In the genomic region with DNA sequence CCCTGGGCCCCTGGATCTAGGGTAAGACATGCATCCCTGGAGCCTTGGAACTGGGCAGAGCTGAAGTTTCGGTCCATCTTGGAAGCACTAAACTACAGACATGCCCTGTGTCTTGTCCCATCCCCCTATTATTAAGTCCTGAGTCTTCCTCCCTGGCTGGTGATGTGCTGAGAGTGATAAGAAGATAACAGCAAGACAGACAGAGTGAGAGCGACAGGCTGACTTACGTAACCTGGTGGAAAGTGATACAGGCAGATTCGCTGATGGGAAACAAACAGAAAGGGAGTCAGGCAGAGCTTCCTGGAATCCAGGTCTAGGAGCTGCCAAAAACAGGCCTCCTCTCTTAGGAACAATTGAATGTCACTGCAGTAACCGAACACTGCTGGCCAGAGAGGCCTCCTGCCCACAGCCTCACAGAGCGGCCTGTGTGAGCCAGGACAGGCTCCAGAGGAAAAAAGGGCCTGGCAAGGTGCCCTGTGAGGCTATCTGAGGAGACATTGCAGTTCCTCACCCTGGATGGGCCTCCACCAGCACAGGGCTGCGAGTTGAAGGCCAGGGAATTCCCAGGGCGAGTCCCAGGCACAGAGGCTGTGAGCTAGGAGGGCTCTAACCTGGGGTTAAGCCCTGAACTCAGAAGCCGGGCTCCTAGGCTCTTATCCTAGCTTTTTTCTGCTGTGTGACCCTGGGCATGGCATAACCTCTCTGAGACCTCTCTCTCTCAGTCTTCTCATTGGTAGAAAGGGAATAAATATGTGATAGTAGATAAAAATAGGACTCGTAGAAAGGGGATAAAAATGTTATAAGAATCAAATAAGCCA, we compare ENCODE assay signal across 9 cellular contexts. TPM values are rescaled to one million over a fixed set of nuclear protein-coding genes. Genes with fewer than 3 reads are reported as not detected.
DNase-seq lines count a peak whose midpoint lies in the region; ATAC-seq and TF ChIP-seq lines count a peak whose summit lies in the region.
"Had no signal": no experiment of that assay in that cellular context is flagged by ENCODE, and none has a peak within 500 bp of the region (broad histone marks: within the 10 kb centered on the region; RNA-seq: fewer than 3 reads in every experiment).

No MANE protein-coding gene starts in this region.

- H3K36me3 ChIP-seq in IMR-90 (ENCODE audit: control insufficient read depth, insufficient read depth, low read length): no peaks in the 10 kb centered on the region
- H3K36me3 ChIP-seq in left lung: no peaks in the 10 kb centered on the region

- H2BK20ac ChIP-seq in IMR-90 (ENCODE audit: low read depth, low read length): no peak overlapping the region

- no peaks in the 10 kb centered on the region for H3K79me1 ChIP-seq in IMR-90 (ENCODE audit: low read depth in 1 of 2, low read length in 2 of 2)

- H4K8ac ChIP-seq in IMR-90 (ENCODE audit: low read depth in 2 of 2, low read length in 2 of 2): peak overlapping the region; percentile 19 to 63; a peak in 3 of 4 replicates

- no TSS peak for BruUV-seq in IMR-90 (replicated peaks; lab: Mats Ljungman, UMichigan)

- H3K4ac ChIP-seq in IMR-90 (ENCODE audit: low read depth, low read length): no peak overlapping the region

- H3K27ac ChIP-seq in IMR-90 (ENCODE audit: insufficient read depth, low read length) (peak overlapping the region; percentile 46; the same call in 1 of the 2 replicates), left lung (peak overlapping the region; percentile 55 to 65)

- H3K4me1 ChIP-seq in IMR-90 (ENCODE audit: control insufficient read depth, insufficient read depth, low read length) (peaks cover 5% of the 10 kb centered on the region; the same call in 1 of the 2 replicates), left lung (peaks cover 0 to 33% of the 10 kb centered on the region in 2 donors)

- H2AFZ ChIP-seq in IMR-90 (replicated peaks; ENCODE audit: low read length, poor library complexity): peak overlapping the region; percentile 72

- no peak overlapping the region for H3K23ac ChIP-seq in IMR-90 (ENCODE audit: low read depth, low read length)

- no peak overlapping the region for H3K56ac ChIP-seq in IMR-90 (ENCODE audit: extremely low read depth, insufficient read depth, low read length)

- in situ Hi-C loops in IMR-90 (cut with MboI; ENCODE audit: low sequenced_read_pairs): no loop called here

- TF ChIP-seq RAD21 in IMR-90 (IDR thresholded peaks at IDR 0.05; ENCODE audit: low read length): no peak

- CTCF ChIA-PET in IMR-90 (lab: Yijun Ruan, JAX): no interaction called here

- H4K5ac ChIP-seq in IMR-90 (ENCODE audit: low read depth, low read length): peak overlapping the region; percentile 3; the same call in 1 of the 2 replicates

- peak overlapping the region; percentile 8; the same call in 1 of the 2 replicates for H3K9ac ChIP-seq in IMR-90 (ENCODE audit: low read depth, low read length)

- 40 to 100% methylated on average over 1 of the region's 10 CpGs for WGBS in IMR-90 (ENCODE audit: extremely low coverage in 2 of 2, insufficient read length in 1 of 2), 2 experiments

- intact Hi-C loops in IMR-90 (cut with micrococcal nuclease): no loop called here
- intact Hi-C loops in left lung (cut with DNase I): no loop called here

- ATAC-seq in IMR-90 (ENCODE audit: low read depth) (peak; percentile 86), left lung (peak; percentile 71), GM21529 (IDR thresholded peaks at IDR 0.05; ENCODE audit: unreplicated experiment) (no peak), GM21360 (IDR thresholded peaks at IDR 0.05; ENCODE audit: unreplicated experiment) (no peak), GM19455 (IDR thresholded peaks at IDR 0.05; ENCODE audit: unreplicated experiment) (no peak), HG03432 (IDR thresholded peaks at IDR 0.05; ENCODE audit: unreplicated experiment) (no peak)

- H2AK5ac ChIP-seq in IMR-90 (ENCODE audit: low read depth, low read length): no peak overlapping the region

- H3K18ac ChIP-seq in IMR-90 (ENCODE audit: low read depth, low read length): peak overlapping the region; percentile 31; the same call in 1 of the 2 replicates

- dilution Hi-C loops in IMR-90 (cut with HindIII; ENCODE audit: low sequenced_read_pairs, unreplicated experiment): no loop called here

- H3K9me3 ChIP-seq in IMR-90 (ENCODE audit: control insufficient read depth, insufficient read depth, low read length): no peaks in the 10 kb centered on the region
- no peaks in the 10 kb centered on the region for H3K9me3 ChIP-seq in left lung

- no peaks in the 10 kb centered on the region for H3K9me1 ChIP-seq in IMR-90 (ENCODE audit: insufficient read depth, low read length)

- no peak overlapping the region for H3K4me2 ChIP-seq in IMR-90 (ENCODE audit: low read depth, low read length)

- POLR2A ChIA-PET in IMR-90 (lab: Charles Lee; ENCODE audit: unreplicated experiment): no interaction called here

- no peak for TF ChIP-seq POLR2A in IMR-90 (IDR thresholded peaks at IDR 0.05; ENCODE audit: low read depth, low read length)

- no peak overlapping the region for H2AK9ac ChIP-seq in IMR-90 (replicated peaks; ENCODE audit: low read depth, low read length, poor library complexity)

- 0 out of 2 replicates have a peak overlapping the region, but pooled peaks have one; percentile 3 for H3K14ac ChIP-seq in IMR-90 (replicated peaks; ENCODE audit: low read depth, low read length)

- TF ChIP-seq CTCF in IMR-90 (conservative IDR thresholded peaks at IDR 0.05; ENCODE audit: low read depth, low read length) (no peak), left lung (IDR thresholded peaks at IDR 0.05) (no peak)

- 0 out of 3 replicates have a peak overlapping the region, but pooled peaks have one; percentile 18 for H2BK15ac ChIP-seq in IMR-90 (ENCODE audit: low read depth, low read length)

- DNase-seq in IMR-90 (peak; percentile 50), cerebellar cortex (ENCODE audit: low spot score) (peak; percentile 72), left lung (peak; percentile 51 to 67), stromal cell of bone marrow (ENCODE audit: low read depth) (peak; percentile 73)
- DNase-seq: activated CD4-positive, alpha-beta T cell treated with anti-CD3 and anti-CD28 coated beads for 48 hours had no signal

- H2BK5ac ChIP-seq in IMR-90 (ENCODE audit: low read depth, low read length, poor library complexity, severe bottlenecking): no peak overlapping the region

- H3K27me3 ChIP-seq in IMR-90 (ENCODE audit: control insufficient read depth, insufficient read depth, low read length) (peaks cover 5% of the 10 kb centered on the region), left lung (no peaks in the 10 kb centered on the region)

- H3K4me3 ChIP-seq in IMR-90 (ENCODE audit: insufficient read depth, low read depth, low read length) (no peak overlapping the region), left lung (no peak overlapping the region)

- no peaks in the 10 kb centered on the region; the same call in 1 of the 2 replicates for H4K20me1 ChIP-seq in IMR-90 (ENCODE audit: insufficient read depth, low read length)

- no peak overlapping the region for H2BK120ac ChIP-seq in IMR-90 (ENCODE audit: low read depth, low read length)

- no peak overlapping the region; the same call in 1 of the 2 replicates for H4K91ac ChIP-seq in IMR-90 (ENCODE audit: insufficient read depth, low read depth, low read length)

TF ChIP-seq in IMR-90, 13 proteins besides CTCF, POLR2A, EP300 and RAD21:
- TF ChIP-seq MAZ (IDR thresholded peaks at IDR 0.05; ENCODE audit: borderline replicate concordance, low read depth, low read length) (no peak), USF2 (IDR thresholded peaks at IDR 0.05; ENCODE audit: low read depth, low read length) (no peak), SMC3 (IDR thresholded peaks at IDR 0.05; ENCODE audit: low read depth, low read length) (no peak), BHLHE40 (IDR thresholded peaks at IDR 0.05; ENCODE audit: low read depth, low read length) (no peak), FOS (IDR thresholded peaks at IDR 0.05; ENCODE audit: low read depth, low read length) (no peak), CHD1 (IDR thresholded peaks at IDR 0.05; ENCODE audit: low read depth, low read length) (no peak), CEBPB (IDR thresholded peaks at IDR 0.05; ENCODE audit: low read depth, low read length) (no peak), RFX5 (IDR thresholded peaks at IDR 0.05; ENCODE audit: low read depth, low read length) (no peak), MAFK (IDR thresholded peaks at IDR 0.05; ENCODE audit: low read depth, low read length) (no peak), NFE2L2 (IDR thresholded peaks at IDR 0.05; ENCODE audit: low read depth, low read length) (no peak), RCOR1 (IDR thresholded peaks at IDR 0.05; ENCODE audit: insufficient replicate concordance, low read length) (no peak), MXI1 (IDR thresholded peaks at IDR 0.05; ENCODE audit: borderline replicate concordance, low read depth, low read length) (no peak)
- TF ChIP-seq, protein P1, sequence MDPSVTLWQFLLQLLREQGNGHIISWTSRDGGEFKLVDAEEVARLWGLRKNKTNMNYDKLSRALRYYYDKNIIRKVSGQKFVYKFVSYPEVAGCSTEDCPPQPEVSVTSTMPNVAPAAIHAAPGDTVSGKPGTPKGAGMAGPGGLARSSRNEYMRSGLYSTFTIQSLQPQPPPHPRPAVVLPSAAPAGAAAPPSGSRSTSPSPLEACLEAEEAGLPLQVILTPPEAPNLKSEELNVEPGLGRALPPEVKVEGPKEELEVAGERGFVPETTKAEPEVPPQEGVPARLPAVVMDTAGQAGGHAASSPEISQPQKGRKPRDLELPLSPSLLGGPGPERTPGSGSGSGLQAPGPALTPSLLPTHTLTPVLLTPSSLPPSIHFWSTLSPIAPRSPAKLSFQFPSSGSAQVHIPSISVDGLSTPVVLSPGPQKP (IDR thresholded peaks at IDR 0.05; ENCODE audit: borderline replicate concordance, low read depth, low read length): no peak

RNA-seq across cellular contexts. Expression of gene B4GALT5, which starts 34.2 kb away (rescaled TPM):
- total RNA-seq in IMR-90 (2012; rRNA removed) (11.3 and 13.9 TPM in 2 replicates), left lung (10 to 100 TPM; 38.4 to 51.0 TPM)
- polyA plus RNA-seq in IMR-90 (2012; rRNA removed): 18.4 and 20.4 TPM in 2 replicates
- polyA plus RNA-seq in IMR-90 (2012; cell fraction: cytosol; rRNA removed): 9.7 and 11.1 TPM in 2 replicates
- 6.4 and 14.9 TPM in 2 replicates for polyA plus RNA-seq in IMR-90 (2012; cell fraction: nucleus; rRNA removed; ENCODE audit: low replicate concordance)

Comparison
In these comparisons a context has a peak if more than half of its experiments do, and no peak if none do; other contexts are left out.
1. ATAC-seq: peak in IMR-90 (single experiment) and left lung (single experiment); none in GM21529 (single experiment), GM21360 (single experiment), GM19455 (single experiment) and HG03432 (single experiment).
2. Peak in every context shown above with its lines, with median percentiles within 50 percentile points of each other: DNase-seq.